In genomic region chr11:117143871-117144476, GRCh38 we compare ENCODE assay signal across 1 cellular context.
A peak's percentile ranks its signal among the peaks of the same experiment; 100 is the strongest.
TF ChIP-seq lines count a peak whose summit lies in the region.

TSS of gene PAFAH1B2 (plus strand) at chr11:117144287. CDS start at chr11:117152448, 8,161 bp downstream.

TF ChIP-seq in HepG2, 621 proteins besides CTCF, POLR2A, EP300 and RAD21 (continued from another document and continues in another):
- TF ChIP-seq, protein P1, sequence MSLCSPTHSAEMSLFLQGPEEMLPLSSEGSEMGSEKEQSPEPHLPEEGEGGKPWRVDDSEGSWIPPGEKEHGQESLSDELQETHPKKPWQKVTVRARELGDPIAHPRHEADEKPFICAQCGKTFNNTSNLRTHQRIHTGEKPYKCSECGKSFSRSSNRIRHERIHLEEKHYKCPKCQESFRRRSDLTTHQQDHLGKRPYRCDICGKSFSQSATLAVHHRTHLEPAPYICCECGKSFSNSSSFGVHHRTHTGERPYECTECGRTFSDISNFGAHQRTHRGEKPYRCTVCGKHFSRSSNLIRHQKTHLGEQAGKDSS (CRISPR knock-in tag; IDR thresholded peaks at IDR 0.05; ENCODE audit: borderline replicate concordance, low read depth), result peak; percentile 84; the same call in 1 of the 2 replicates
- TF ChIP-seq, protein P2, sequence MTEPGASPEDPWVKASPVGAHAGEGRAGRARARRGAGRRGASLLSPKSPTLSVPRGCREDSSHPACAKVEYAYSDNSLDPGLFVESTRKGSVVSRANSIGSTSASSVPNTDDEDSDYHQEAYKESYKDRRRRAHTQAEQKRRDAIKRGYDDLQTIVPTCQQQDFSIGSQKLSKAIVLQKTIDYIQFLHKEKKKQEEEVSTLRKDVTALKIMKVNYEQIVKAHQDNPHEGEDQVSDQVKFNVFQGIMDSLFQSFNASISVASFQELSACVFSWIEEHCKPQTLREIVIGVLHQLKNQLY (CRISPR knock-in tag; IDR thresholded peaks at IDR 0.05), result peak; percentile 69; the same call in 1 of the 2 replicates
- TF ChIP-seq ZNF234 (CRISPR knock-in tag; conservative IDR thresholded peaks at IDR 0.05) (0 out of 2 replicates have a peak, but pooled peaks have one; percentile 32), ZMYM4 (CRISPR knock-in tag; IDR thresholded peaks at IDR 0.05) (peak; percentile 77), HDAC2 (CRISPR knock-in tag; IDR thresholded peaks at IDR 0.05) (peak; percentile 83), IKZF5 (CRISPR knock-in tag; IDR thresholded peaks at IDR 0.05) (peak; percentile 33; the same call in 1 of the 2 replicates), ISL2 (CRISPR knock-in tag; IDR thresholded peaks at IDR 0.05) (peak; percentile 68; the same call in 1 of the 2 replicates), ZBTB44 (CRISPR knock-in tag; IDR thresholded peaks at IDR 0.05) (0 out of 2 replicates have a peak, but pooled peaks have one; percentile 81), ZSCAN9 (CRISPR knock-in tag; IDR thresholded peaks at IDR 0.05; ENCODE audit: borderline replicate concordance) (peak; percentile 68; the same call in 1 of the 2 replicates), ATF1 (CRISPR knock-in tag; IDR thresholded peaks at IDR 0.05) (no peak), NFYB (CRISPR knock-in tag; IDR thresholded peaks at IDR 0.05) (peak; percentile 54), ZFP36L2 (CRISPR knock-in tag; IDR thresholded peaks at IDR 0.05) (peak; percentile 80; the same call in 1 of the 2 replicates), NAIF1 (CRISPR knock-in tag; IDR thresholded peaks at IDR 0.05; ENCODE audit: borderline replicate concordance) (peak; percentile 32; the same call in 1 of the 2 replicates), PTBP1 (IDR thresholded peaks at IDR 0.05; ENCODE audit: low read depth, low read length, poor library complexity, severe bottlenecking) (no peak), HNF4A (CRISPR knock-in tag; IDR thresholded peaks at IDR 0.05) (no peak), RBFOX2 (IDR thresholded peaks at IDR 0.05; ENCODE audit: low read depth, low read length) (peak; percentile 94), MYNN (CRISPR knock-in tag; IDR thresholded peaks at IDR 0.05; ENCODE audit: low read depth) (0 out of 2 replicates have a peak, but pooled peaks have one; percentile 36), ZSCAN22 (CRISPR knock-in tag; IDR thresholded peaks at IDR 0.05) (no peak), ONECUT2 (CRISPR knock-in tag; IDR thresholded peaks at IDR 0.05) (no peak), ZNF263 (CRISPR knock-in tag; IDR thresholded peaks at IDR 0.05) (peak; percentile 83), KDM2A (CRISPR knock-in tag; IDR thresholded peaks at IDR 0.05; ENCODE audit: borderline replicate concordance, low read depth) (peak; percentile 95; the same call in 1 of the 2 replicates), ZNF746 (CRISPR knock-in tag; IDR thresholded peaks at IDR 0.05) (peak; percentile 84), ZBTB42 (CRISPR knock-in tag; IDR thresholded peaks at IDR 0.05) (0 out of 2 replicates have a peak, but pooled peaks have one; percentile 45), HES4 (CRISPR knock-in tag; IDR thresholded peaks at IDR 0.05; ENCODE audit: borderline replicate concordance) (no peak), NCOA2 (CRISPR knock-in tag; IDR thresholded peaks at IDR 0.05) (peak; percentile 60; the same call in 1 of the 2 replicates), ATF3 (CRISPR knock-in tag; IDR thresholded peaks at IDR 0.05) (0 out of 2 replicates have a peak, but pooled peaks have one; percentile 32), SOX13 (IDR thresholded peaks at IDR 0.05) (no peak), SOX13 (CRISPR knock-in tag; conservative IDR thresholded peaks at IDR 0.05 in 1 of 2, IDR thresholded peaks at IDR 0.05 in 1 of 2) (peak in 1 of 2 experiments; percentile 61; a peak in 2 of 4 replicates), ZNF644 (CRISPR knock-in tag; IDR thresholded peaks at IDR 0.05; ENCODE audit: low read depth) (no peak; the same call in 1 of the 2 replicates), TCF7L2 (IDR thresholded peaks at IDR 0.05; ENCODE audit: low read depth, low read length) (no peak), ZNF549 (CRISPR knock-in tag; IDR thresholded peaks at IDR 0.05) (no peak), NONO (IDR thresholded peaks at IDR 0.05) (no peak), NONO (CRISPR knock-in tag; conservative IDR thresholded peaks at IDR 0.05) (peak; percentile 84), ZNF431 (CRISPR knock-in tag; IDR thresholded peaks at IDR 0.05; ENCODE audit: borderline replicate concordance, low read depth) (no peak; the same call in 1 of the 2 replicates), STAT5B (CRISPR knock-in tag; IDR thresholded peaks at IDR 0.05) (0 out of 2 replicates have a peak, but pooled peaks have one; percentile 56), ZNF142 (CRISPR knock-in tag; IDR thresholded peaks at IDR 0.05) (0 out of 2 replicates have a peak, but pooled peaks have one; percentile 19), ZNF350 (CRISPR knock-in tag; IDR thresholded peaks at IDR 0.05; ENCODE audit: borderline replicate concordance, low read depth) (peak; percentile 80; the same call in 1 of the 2 replicates), REXO4 (CRISPR knock-in tag; IDR thresholded peaks at IDR 0.05; ENCODE audit: borderline replicate concordance) (no peak), NR1H2 (CRISPR knock-in tag; IDR thresholded peaks at IDR 0.05; ENCODE audit: borderline replicate concordance, low read depth) (no peak), SIN3A (IDR thresholded peaks at IDR 0.05; ENCODE audit: borderline replicate concordance, low read depth, low read length) (0 out of 2 replicates have a peak, but pooled peaks have one; percentile 71), ZNF761 (CRISPR knock-in tag; conservative IDR thresholded peaks at IDR 0.05) (peak; percentile 87), SNRNP70 (IDR thresholded peaks at IDR 0.05; ENCODE audit: low read depth, low read length) (no peak), KLF13 (CRISPR knock-in tag; IDR thresholded peaks at IDR 0.05) (0 out of 2 replicates have a peak, but pooled peaks have one; percentile 65), ZNF75D (CRISPR knock-in tag; IDR thresholded peaks at IDR 0.05; ENCODE audit: borderline replicate concordance) (no peak), SUZ12 (IDR thresholded peaks at IDR 0.05; ENCODE audit: low read depth, low read length) (no peak), NR2F2 (IDR thresholded peaks at IDR 0.05; ENCODE audit: borderline replicate concordance, low read depth) (peak; percentile 56; the same call in 1 of the 2 replicates), ZNF839 (CRISPR knock-in tag; IDR thresholded peaks at IDR 0.05; ENCODE audit: borderline replicate concordance) (no peak), ZNF749 (CRISPR knock-in tag; IDR thresholded peaks at IDR 0.05; ENCODE audit: borderline replicate concordance) (peak; percentile 30; the same call in 1 of the 2 replicates), PAXIP1 (CRISPR knock-in tag; conservative IDR thresholded peaks at IDR 0.05) (peak; percentile 43; the same call in 1 of the 2 replicates)
- TF ChIP-seq, protein P3, sequence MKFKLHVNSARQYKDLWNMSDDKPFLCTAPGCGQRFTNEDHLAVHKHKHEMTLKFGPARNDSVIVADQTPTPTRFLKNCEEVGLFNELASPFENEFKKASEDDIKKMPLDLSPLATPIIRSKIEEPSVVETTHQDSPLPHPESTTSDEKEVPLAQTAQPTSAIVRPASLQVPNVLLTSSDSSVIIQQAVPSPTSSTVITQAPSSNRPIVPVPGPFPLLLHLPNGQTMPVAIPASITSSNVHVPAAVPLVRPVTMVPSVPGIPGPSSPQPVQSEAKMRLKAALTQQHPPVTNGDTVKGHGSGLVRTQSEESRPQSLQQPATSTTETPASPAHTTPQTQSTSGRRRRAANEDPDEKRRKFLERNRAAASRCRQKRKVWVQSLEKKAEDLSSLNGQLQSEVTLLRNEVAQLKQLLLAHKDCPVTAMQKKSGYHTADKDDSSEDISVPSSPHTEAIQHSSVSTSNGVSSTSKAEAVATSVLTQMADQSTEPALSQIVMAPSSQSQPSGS (CRISPR knock-in tag; IDR thresholded peaks at IDR 0.05), result peak; percentile 82
- TF ChIP-seq, protein P4, sequence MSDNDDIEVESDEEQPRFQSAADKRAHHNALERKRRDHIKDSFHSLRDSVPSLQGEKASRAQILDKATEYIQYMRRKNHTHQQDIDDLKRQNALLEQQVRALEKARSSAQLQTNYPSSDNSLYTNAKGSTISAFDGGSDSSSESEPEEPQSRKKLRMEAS (IDR thresholded peaks at IDR 0.05), result peak; percentile 96
